In the genomic region with DNA sequence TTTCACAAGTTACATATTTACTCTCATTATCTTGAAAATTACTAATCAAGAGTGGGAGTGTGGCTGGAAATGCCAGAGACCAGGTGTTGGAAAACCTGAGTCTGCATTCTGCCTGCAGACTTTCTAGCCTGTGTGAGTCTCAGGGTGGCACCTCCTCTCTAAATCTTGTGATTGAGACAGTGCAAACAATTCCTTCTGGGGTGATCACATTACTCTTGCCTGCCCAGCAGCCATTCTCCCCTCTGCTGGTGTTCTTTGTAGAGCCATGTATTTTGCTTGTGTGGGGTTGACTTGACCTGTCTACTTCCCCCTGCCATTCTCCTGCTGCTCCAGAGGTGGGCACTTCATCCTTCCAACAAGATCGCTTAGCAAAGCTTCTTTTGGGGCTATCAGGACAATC, we compare ENCODE assay signal across 2 cellular contexts.
TF ChIP-seq lines count a peak whose summit lies in the region.

No MANE protein-coding gene starts in this region.

TF ChIP-seq in GM23338, 12 proteins besides CTCF, POLR2A, EP300 and RAD21:
- no peak for TF ChIP-seq POLR2AphosphoS5 (IDR thresholded peaks at IDR 0.05; ENCODE audit: low read depth)

TF ChIP-seq in GM12878, 131 proteins besides CTCF, POLR2A, EP300 and RAD21:
- TF ChIP-seq, protein P1, sequence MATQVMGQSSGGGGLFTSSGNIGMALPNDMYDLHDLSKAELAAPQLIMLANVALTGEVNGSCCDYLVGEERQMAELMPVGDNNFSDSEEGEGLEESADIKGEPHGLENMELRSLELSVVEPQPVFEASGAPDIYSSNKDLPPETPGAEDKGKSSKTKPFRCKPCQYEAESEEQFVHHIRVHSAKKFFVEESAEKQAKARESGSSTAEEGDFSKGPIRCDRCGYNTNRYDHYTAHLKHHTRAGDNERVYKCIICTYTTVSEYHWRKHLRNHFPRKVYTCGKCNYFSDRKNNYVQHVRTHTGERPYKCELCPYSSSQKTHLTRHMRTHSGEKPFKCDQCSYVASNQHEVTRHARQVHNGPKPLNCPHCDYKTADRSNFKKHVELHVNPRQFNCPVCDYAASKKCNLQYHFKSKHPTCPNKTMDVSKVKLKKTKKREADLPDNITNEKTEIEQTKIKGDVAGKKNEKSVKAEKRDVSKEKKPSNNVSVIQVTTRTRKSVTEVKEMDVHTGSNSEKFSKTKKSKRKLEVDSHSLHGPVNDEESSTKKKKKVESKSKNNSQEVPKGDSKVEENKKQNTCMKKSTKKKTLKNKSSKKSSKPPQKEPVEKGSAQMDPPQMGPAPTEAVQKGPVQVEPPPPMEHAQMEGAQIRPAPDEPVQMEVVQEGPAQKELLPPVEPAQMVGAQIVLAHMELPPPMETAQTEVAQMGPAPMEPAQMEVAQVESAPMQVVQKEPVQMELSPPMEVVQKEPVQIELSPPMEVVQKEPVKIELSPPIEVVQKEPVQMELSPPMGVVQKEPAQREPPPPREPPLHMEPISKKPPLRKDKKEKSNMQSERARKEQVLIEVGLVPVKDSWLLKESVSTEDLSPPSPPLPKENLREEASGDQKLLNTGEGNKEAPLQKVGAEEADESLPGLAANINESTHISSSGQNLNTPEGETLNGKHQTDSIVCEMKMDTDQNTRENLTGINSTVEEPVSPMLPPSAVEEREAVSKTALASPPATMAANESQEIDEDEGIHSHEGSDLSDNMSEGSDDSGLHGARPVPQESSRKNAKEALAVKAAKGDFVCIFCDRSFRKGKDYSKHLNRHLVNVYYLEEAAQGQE (IDR thresholded peaks at IDR 0.05; ENCODE audit: low read depth, low read length), result no peak
- TF ChIP-seq ZNF207 (IDR thresholded peaks at IDR 0.05; ENCODE audit: borderline replicate concordance), result no peak
- TF ChIP-seq ZZZ3 (IDR thresholded peaks at IDR 0.05; ENCODE audit: control insufficient read depth, insufficient read length, low read depth), result no peak
- no peak for TF ChIP-seq RB1 (IDR thresholded peaks at IDR 0.05; ENCODE audit: borderline replicate concordance)
- TF ChIP-seq JUND (IDR thresholded peaks at IDR 0.05; ENCODE audit: low read depth, low read length), result no peak
- TF ChIP-seq, protein P2, sequence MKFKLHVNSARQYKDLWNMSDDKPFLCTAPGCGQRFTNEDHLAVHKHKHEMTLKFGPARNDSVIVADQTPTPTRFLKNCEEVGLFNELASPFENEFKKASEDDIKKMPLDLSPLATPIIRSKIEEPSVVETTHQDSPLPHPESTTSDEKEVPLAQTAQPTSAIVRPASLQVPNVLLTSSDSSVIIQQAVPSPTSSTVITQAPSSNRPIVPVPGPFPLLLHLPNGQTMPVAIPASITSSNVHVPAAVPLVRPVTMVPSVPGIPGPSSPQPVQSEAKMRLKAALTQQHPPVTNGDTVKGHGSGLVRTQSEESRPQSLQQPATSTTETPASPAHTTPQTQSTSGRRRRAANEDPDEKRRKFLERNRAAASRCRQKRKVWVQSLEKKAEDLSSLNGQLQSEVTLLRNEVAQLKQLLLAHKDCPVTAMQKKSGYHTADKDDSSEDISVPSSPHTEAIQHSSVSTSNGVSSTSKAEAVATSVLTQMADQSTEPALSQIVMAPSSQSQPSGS (IDR thresholded peaks at IDR 0.05; ENCODE audit: low read length), result no peak
